Comparison of ENCODE assay signal across 18 cellular contexts in the genomic region with DNA sequence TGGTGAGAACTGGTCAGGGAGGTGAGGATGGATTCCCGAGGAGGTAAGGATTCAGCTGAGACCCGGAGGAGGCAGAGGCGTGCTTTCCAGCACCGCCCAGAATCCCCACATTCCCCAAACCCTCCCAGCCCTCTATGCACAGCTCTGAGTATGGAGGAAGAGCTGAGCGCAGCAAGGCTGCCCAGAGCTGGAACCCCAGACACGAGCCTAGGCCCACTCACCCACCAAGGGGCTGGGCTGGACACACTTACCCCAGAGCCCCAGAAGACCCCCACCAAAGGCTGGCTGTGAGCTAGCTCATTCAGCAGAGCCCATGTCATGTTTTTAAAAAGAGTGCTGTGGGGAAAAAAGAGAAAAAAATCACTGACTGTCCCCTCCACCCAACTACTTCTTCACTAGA.
DNase-seq lines count a peak whose midpoint lies in the region; ATAC-seq and TF ChIP-seq lines count a peak whose summit lies in the region.
"Had no signal": no experiment of that assay in that cellular context is flagged by ENCODE, and none has a peak within 500 bp of the region (broad histone marks: within the 10 kb centered on the region; RNA-seq: fewer than 3 reads in every experiment).

No MANE protein-coding gene starts in this region.

- peaks cover 14% of the 10 kb centered on the region for H3K4me1 ChIP-seq in Panc1 (ENCODE audit: control insufficient read depth, insufficient read depth, low read length)
- peaks cover 16% of the 10 kb centered on the region for H3K4me1 ChIP-seq in upper lobe of right lung

- no peaks in the 10 kb centered on the region for H3K36me3 ChIP-seq in Panc1 (ENCODE audit: control insufficient read depth, insufficient read depth, low read length)
- H3K36me3 ChIP-seq in upper lobe of right lung = no peaks in the 10 kb centered on the region
- H3K36me3 ChIP-seq: BE2C had no signal

- H3K4me3 ChIP-seq in Panc1 (ENCODE audit: low read depth in 2 of 2, low read length in 2 of 2) (no peak overlapping the region), upper lobe of right lung (no peak overlapping the region)

- intact Hi-C loops in Panc1 (cut with micrococcal nuclease; ENCODE audit: unreplicated experiment) (no loop called here), upper lobe of right lung (cut with DNase I) (no loop called here)

- H3K27ac ChIP-seq in Panc1 (ENCODE audit: low read length) = peak overlapping the region; percentile 36; the same call in 1 of the 2 replicates
- H3K27ac ChIP-seq in upper lobe of right lung = no peak overlapping the region

- CTCF ChIA-PET in Panc1 (lab: Charles Lee) = interaction anchor here (0.6 kb wide), 1 partner anchor 105 kb away, joined by 3 read pairs; no protein-coding TSS in a partner anchor

- DNase-seq in Panc1 (ENCODE audit: low read depth, low spot score) (no peak), ecto neural progenitor cell (ENCODE audit: low spot score) (peak; percentile 20), mucosa of gallbladder (ENCODE audit: low spot score) (peak; percentile 4), upper lobe of right lung (peak; percentile 33), COLO829 (ENCODE audit: low spot score) (no peak), CD1c-positive myeloid dendritic cell (ENCODE audit: extremely low spot score) (no peak)
- DNase-seq in activated CD8-positive, alpha-beta memory T cell treated with anti-CD3 and anti-CD28 coated beads for 24 hours = no peak
- DNase-seq: ACHN; BE2C; C1 segment of cervical spinal cord; CD4-positive, alpha-beta T cell; DMS79 treated with DMSO at 0.1 percent for 48 hours; GF-D8; GOT3; H7; HFFc6 had no signal

- POLR2A ChIA-PET in Panc1 (lab: Charles Lee) = no interaction called here

- H3K27me3 ChIP-seq in Panc1 (ENCODE audit: control insufficient read depth, insufficient read depth, low read length) = no peaks in the 10 kb centered on the region
- no peaks in the 10 kb centered on the region for H3K27me3 ChIP-seq in upper lobe of right lung
- H3K27me3 ChIP-seq: BE2C had no signal

- BruUV-seq in Panc1 (replicated peaks; lab: Mats Ljungman, UMichigan) = no TSS peak

- TF ChIP-seq CTCF in Panc1 (IDR thresholded peaks at IDR 0.05) (no peak), upper lobe of right lung (IDR thresholded peaks at IDR 0.05) (no peak)

- in situ Hi-C loops in Panc1 (cut with HindIII; ENCODE audit: low pct_unique_long_range_greater_than_20kb, low sequenced_read_pairs) = no loop called here

- H3K9me3 ChIP-seq in Panc1 (ENCODE audit: control insufficient read depth, insufficient read depth, low read depth, low read length) (no peaks in the 10 kb centered on the region), upper lobe of right lung (no peaks in the 10 kb centered on the region)
- H3K9me3 ChIP-seq: BE2C had no signal

- ATAC-seq in Panc1 (no peak), upper lobe of right lung (no peak)
- ATAC-seq: HCT116, HepG2 had no signal

Comparison
In these comparisons a context has a peak if more than half of its experiments do, and no peak if none do; other contexts are left out.
1. DNase-seq: peak in ecto neural progenitor cell (single experiment), mucosa of gallbladder (single experiment) and upper lobe of right lung (single experiment); none in Panc1 (single experiment), COLO829 (single experiment), CD1c-positive myeloid dendritic cell (single experiment) and activated CD8-positive, alpha-beta memory T cell treated with anti-CD3 and anti-CD28 coated beads for 24 hours (single experiment).